7 cellular contexts compared by ENCODE assay signal in genomic region chr2:210002158-210003157, GRCh38. TPM values are rescaled to one million over a fixed set of nuclear protein-coding genes. Genes with fewer than 3 reads are reported as not detected.
DNase-seq lines count a peak whose midpoint lies in the region; ATAC-seq and TF ChIP-seq lines count a peak whose summit lies in the region.

Gene RPE, plus strand, starts transcription at chr2:210002638. Its CDS starts 24 bp downstream, at chr2:210002662.

- ATAC-seq in GM18508 (IDR thresholded peaks at IDR 0.05; ENCODE audit: insufficient read depth, unreplicated experiment), result peak; percentile 96
- ATAC-seq in HG03025 (IDR thresholded peaks at IDR 0.05; ENCODE audit: low FRiP score, unreplicated experiment), result peak; percentile 100

- no peaks in the 10 kb centered on the region for H3K36me3 ChIP-seq in hepatocyte (replicated peaks; ENCODE audit: insufficient read depth, low read depth)

- TF ChIP-seq CTCF in hepatocyte (IDR thresholded peaks at IDR 0.05; ENCODE audit: poor library complexity), result no peak

- peaks cover 49% of the 10 kb centered on the region for H3K79me2 ChIP-seq in hepatocyte

- 1% methylated on average over 58 of the region's 58 CpGs for WGBS in hepatocyte (ENCODE audit: low lambda C conversion rate, missing lambda C conversion rate)

- peak within 1 kb of the TSS; percentile 77 for H2AFZ ChIP-seq in hepatocyte

- H3K4me1 ChIP-seq in hepatocyte (ENCODE audit: insufficient read depth), result peaks cover 12% of the 10 kb centered on the region

- no peaks in the 10 kb centered on the region for H3K9me2 ChIP-seq in hepatocyte (replicated peaks; ENCODE audit: insufficient read depth)

- no peaks in the 10 kb centered on the region for H3K9me3 ChIP-seq in hepatocyte (ENCODE audit: low read depth)

- DNase-seq in NCI-H2081 (lab: John Stamatoyannopoulos, UW), result peak; percentile 95 to 96
- DNase-seq in T1000 (lab: John Stamatoyannopoulos, UW), result peak; percentile 90
- DNase-seq in astrocyte of the hippocampus (ENCODE audit: low read depth, low spot score), result peak; percentile 98
- peak; percentile 98 for DNase-seq in hepatocyte (ENCODE audit: low spot score)
- peak; percentile 86 for DNase-seq in renal cortical epithelial cell (ENCODE audit: low read depth)

- H3K27me3 ChIP-seq in hepatocyte, result no peaks in the 10 kb centered on the region

- H3K27ac ChIP-seq in hepatocyte, result peak within 1 kb of the TSS; percentile 81

- peak within 1 kb of the TSS; percentile 82 for H3K4me2 ChIP-seq in hepatocyte

- peaks cover 14% of the 10 kb centered on the region for H4K20me1 ChIP-seq in hepatocyte (ENCODE audit: insufficient read depth, poor library complexity, severe bottlenecking)

- H3K4me3 ChIP-seq in hepatocyte, result peak within 1 kb of the TSS; percentile 71

RNA-seq across cellular contexts. Expression of gene RPE, which starts in this region (rescaled TPM):
- total RNA-seq in hepatocyte (44.8 and 47.6 TPM in 2 replicates), renal cortical epithelial cell (120 and 134 TPM in 2 replicates)
- polyA plus RNA-seq in hepatocyte, result 25.8 and 31.8 TPM in 2 replicates

Comparison
In these comparisons a context has a peak if more than half of its experiments do, and no peak if none do; other contexts are left out.
1. Peak in every context shown above with its lines: DNase-seq, ATAC-seq, H3K4me3 ChIP-seq and H3K27ac ChIP-seq.